ENCODE assay signal across 1 cellular context in the genomic region with DNA sequence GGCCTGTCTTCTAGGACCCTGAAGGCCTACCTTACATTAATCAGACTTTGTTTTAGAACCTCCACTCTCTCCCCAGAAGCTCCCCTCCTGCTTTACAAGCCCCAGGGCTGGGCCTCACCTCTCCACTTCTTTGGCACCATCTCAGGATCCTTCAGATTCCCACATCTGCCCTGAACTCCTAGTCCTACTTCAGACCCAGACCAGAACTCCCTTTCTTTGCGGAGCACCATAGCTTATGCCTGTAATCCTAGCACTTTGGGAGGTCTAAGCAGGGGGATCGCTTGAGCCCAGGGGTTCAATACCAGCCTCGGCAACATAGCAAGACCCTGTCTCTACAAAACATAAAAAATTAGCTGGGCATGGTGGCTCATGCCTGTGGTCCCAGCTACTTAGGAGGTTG.
TF ChIP-seq lines count a peak whose summit lies in the region.

No MANE protein-coding gene starts in this region.

TF ChIP-seq in K562, 482 proteins besides CTCF, POLR2A, EP300 and RAD21:
- TF ChIP-seq STAG1 (CRISPR knock-in tag; IDR thresholded peaks at IDR 0.05; ENCODE audit: borderline replicate concordance), result no peak
